In the genomic region with DNA sequence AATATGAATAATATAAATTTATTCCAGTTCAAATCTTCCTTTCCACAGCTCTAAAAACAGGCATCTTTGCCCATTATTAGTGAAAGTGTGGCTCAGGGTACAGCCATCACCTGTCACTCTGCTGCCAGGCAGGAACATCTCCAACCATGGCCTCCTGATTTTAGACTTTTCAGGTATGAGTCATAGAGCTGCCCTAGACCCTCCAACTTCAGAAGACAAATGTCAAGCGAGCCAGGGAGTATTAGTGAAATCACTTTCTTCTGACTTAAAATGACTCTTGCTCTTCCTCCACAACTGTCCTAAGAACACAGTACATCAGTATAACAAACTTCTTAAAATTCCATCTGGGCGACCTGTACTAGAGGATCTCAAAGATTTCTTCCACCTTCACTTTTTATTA, we compare ENCODE assay signal across 20 cellular contexts.
"Had no signal": no experiment of that assay in that cellular context is flagged by ENCODE, and none has a peak within 500 bp of the region (broad histone marks: within the 10 kb centered on the region; RNA-seq: fewer than 3 reads in every experiment).

No MANE protein-coding gene starts in this region.

- H3K36me3 ChIP-seq: cardiac muscle cell had no signal

- H3K4me3 ChIP-seq: cardiac muscle cell, K562 had no signal

- H3K27ac ChIP-seq: cardiac muscle cell, VCaP had no signal

- H3K9me3 Mint-ChIP-seq: activated CD4-positive, alpha-beta memory T cell treated with anti-CD3 and anti-CD28 coated beads, Interleukin-2, amount 10 ng/mL, durations not matched to agents 7 days and 5 days had no signal

- H3K27me3 Mint-ChIP-seq: activated CD4-positive, alpha-beta memory T cell treated with anti-CD3 and anti-CD28 coated beads, Interleukin-2, amount 10 ng/mL, durations not matched to agents 7 days and 5 days; activated CD4-positive, alpha-beta T cell treated with anti-CD3 and anti-CD28 coated beads for 36 hours; T-helper 17 cell had no signal

- H3K27me3 ChIP-seq: cardiac muscle cell had no signal

- DNase-seq: activated CD4-positive, alpha-beta memory T cell treated with anti-CD3 and anti-CD28 coated beads, Interleukin-2, amount 10 ng/mL, durations not matched to agents 7 days and 5 days; activated CD4-positive, alpha-beta T cell treated with anti-CD3 and anti-CD28 coated beads for 36 hours; activated CD4-positive, alpha-beta T cell treated with anti-CD3 and anti-CD28 coated beads, Interleukin-2, amount 50 U/mL, for 1 hour; activated CD8-positive, alpha-beta memory T cell treated with anti-CD3 and anti-CD28 coated beads, Interleukin-2, amount 50 U/mL, for 48 hours; activated naive CD4-positive, alpha-beta T cell treated with anti-CD3 and anti-CD28 coated beads, Interleukin-2, amount 50 U/mL, for 16 hours; activated T-cell treated with anti-CD3 and anti-CD28 coated beads, Interleukin-2, amount 50 U/mL, for 1 hour; amygdala; NCI-H1092; NCI-H1417; NCI-H1930; NCI-H2171; NCI-H2227 treated with DMSO at 0.1 percent for 48 hours; NCI-H526 treated with DMSO at 0.1 percent for 48 hours; SIG-M5; T-helper 17 cell; T-helper 9 cell had no signal

- ATAC-seq: activated CD4-positive, alpha-beta T cell treated with anti-CD3 and anti-CD28 coated beads for 36 hours; K562; T-helper 17 cell had no signal

- H3K36me3 Mint-ChIP-seq: brain had no signal

- H3K27ac Mint-ChIP-seq: activated CD4-positive, alpha-beta memory T cell treated with anti-CD3 and anti-CD28 coated beads, Interleukin-2, amount 10 ng/mL, durations not matched to agents 7 days and 5 days; activated CD4-positive, alpha-beta T cell treated with anti-CD3 and anti-CD28 coated beads for 36 hours; brain; T-helper 17 cell had no signal

- H3K4me3 Mint-ChIP-seq: activated CD4-positive, alpha-beta memory T cell treated with anti-CD3 and anti-CD28 coated beads, Interleukin-2, amount 10 ng/mL, durations not matched to agents 7 days and 5 days; activated CD4-positive, alpha-beta T cell treated with anti-CD3 and anti-CD28 coated beads for 36 hours; brain; T-helper 17 cell had no signal
